ENCODE assay signal across 20 cellular contexts in genomic region chr2:3243804-3244203, GRCh38.
"Had no signal": no experiment of that assay in that cellular context is flagged by ENCODE, and none has a peak within 500 bp of the region (broad histone marks: within the 10 kb centered on the region; RNA-seq: fewer than 3 reads in every experiment).

No MANE protein-coding gene starts in this region.

- H3K36me3 ChIP-seq: cardiac muscle cell, uterus had no signal

- DNase-seq: activated CD4-positive, CD25-positive, alpha-beta regulatory T cell treated with anti-CD3 and anti-CD28 coated beads, Interleukin-2, amount 50 U/mL, for 72 hours; activated naive CD8-positive, alpha-beta T cell treated with anti-CD3 and anti-CD28 coated beads, Interleukin-2, amount 10 ng/mL, durations not matched to agents 7 days and 5 days; amygdala; dermis blood vessel endothelial cell; effector memory CD8-positive, alpha-beta T cell; left colon; nucleus accumbens; posterior cingulate gyrus; retina; stimulated activated CD4-positive, alpha-beta T cell treated with anti-CD3 and anti-CD28 coated beads, Interleukin-12 subunit alpha, Interleukin-12 subunit beta, amount 100 ng/mL, for 4 hours; stimulated activated CD4-positive, alpha-beta T cell treated with anti-CD3 and anti-CD28 coated beads, Interleukin-1b, Interleukin-23, amount 100 ng/mL, for 48 hours; stimulated activated CD8-positive, alpha-beta memory T cell treated with anti-CD3 and anti-CD28 coated beads, Interleukin-4, amount 100 ng/mL, for 48 hours; stimulated activated naive CD8-positive, alpha-beta T cell treated with anti-CD3 and anti-CD28 coated beads, Interleukin-15, Interleukin-2, amounts not matched to agents 100 U/mL and 50 U/mL, for 24 hours; substantia nigra; tibial artery; uterus had no signal

- H3K9me3 ChIP-seq: uterus had no signal

- H3K4me1 ChIP-seq: tibial artery, uterus had no signal

- FAIRE-seq: islet of Langerhans had no signal

- H3K27ac ChIP-seq: cardiac muscle cell, tibial artery, uterus had no signal

- H3K9me3 Mint-ChIP-seq: activated naive CD8-positive, alpha-beta T cell treated with anti-CD3 and anti-CD28 coated beads, Interleukin-2, amount 10 ng/mL, durations not matched to agents 7 days and 5 days; effector memory CD8-positive, alpha-beta T cell had no signal

- ATAC-seq: left colon; stimulated activated naive CD8-positive, alpha-beta T cell treated with anti-CD3 and anti-CD28 coated beads, Interleukin-15, Interleukin-2, amounts not matched to agents 100 U/mL and 50 U/mL, for 24 hours had no signal

- H3K4me3 Mint-ChIP-seq: activated naive CD8-positive, alpha-beta T cell treated with anti-CD3 and anti-CD28 coated beads, Interleukin-2, amount 10 ng/mL, durations not matched to agents 7 days and 5 days; nephron had no signal

- H3K27me3 ChIP-seq: cardiac muscle cell, tibial artery, uterus had no signal

- H3K27ac Mint-ChIP-seq: activated naive CD8-positive, alpha-beta T cell treated with anti-CD3 and anti-CD28 coated beads, Interleukin-2, amount 10 ng/mL, durations not matched to agents 7 days and 5 days had no signal

- H3K27me3 Mint-ChIP-seq: activated naive CD8-positive, alpha-beta T cell treated with anti-CD3 and anti-CD28 coated beads, Interleukin-2, amount 10 ng/mL, durations not matched to agents 7 days and 5 days; effector memory CD8-positive, alpha-beta T cell had no signal

- H3K4me3 ChIP-seq: cardiac muscle cell, lung, tibial artery, uterus had no signal
